1 cellular context compared by ENCODE assay signal in genomic region chr3:9727041-9727595, GRCh38.
TF ChIP-seq lines count a peak whose summit lies in the region.

No MANE protein-coding gene starts in this region.

TF ChIP-seq in liver, 16 proteins besides CTCF, POLR2A, EP300 and RAD21 (continued from another document):
- no peak for TF ChIP-seq REST (IDR thresholded peaks at IDR 0.05)
- no peak for TF ChIP-seq TAF1 (conservative IDR thresholded peaks at IDR 0.05)
- no peak for TF ChIP-seq YY1 (IDR thresholded peaks at IDR 0.05)
- TF ChIP-seq HNF4A (conservative IDR thresholded peaks at IDR 0.05) = no peak
TF ChIP-seq in liver: peak in this region for 0.
